In genomic region chr17:42827472-42827871, GRCh38 we compare ENCODE assay signal across 9 cellular contexts. TPM values are rescaled to one million over a fixed set of nuclear protein-coding genes. Genes with fewer than 3 reads are reported as not detected.
"Had no signal": no experiment of that assay in that cellular context is flagged by ENCODE, and none has a peak within 500 bp of the region (broad histone marks: within the 10 kb centered on the region; RNA-seq: fewer than 3 reads in every experiment).

No MANE protein-coding gene starts in this region.

- H3K9me3 ChIP-seq: HAP-1 had no signal

- H3K4me3 ChIP-seq: GM23248, HAP-1 had no signal

- H2AFZ ChIP-seq: GM23248 had no signal

- FAIRE-seq: HTR-8/SVneo had no signal

- H3K36me3 ChIP-seq: HAP-1 had no signal

- H3K9ac ChIP-seq: GM23248 had no signal

- DNase-seq: GM23248, GOT3, H7, IMR-90, KBM-7 had no signal

- H3K27ac ChIP-seq: GM23248 had no signal

- H3K4me1 ChIP-seq: HAP-1 had no signal

- ATAC-seq: HCT116 had no signal

RNA-seq across cellular contexts. Expression of gene AOC3, which starts 23.5 kb away (rescaled TPM):
- total RNA-seq: GM23248, IMR-90 had no signal

RNA-seq across cellular contexts. Expression of gene CNTD1, which starts 28.8 kb away (rescaled TPM):
- total RNA-seq: GM23248, H4, IMR-90 had no signal
- polyA plus RNA-seq: IMR-90 had no signal
